In genomic region chr3:112640864-112641751, GRCh38 we compare ENCODE assay signal across 11 cellular contexts. TPM values are rescaled to one million over a fixed set of nuclear protein-coding genes. Genes with fewer than 3 reads are reported as not detected.
DNase-seq lines count a peak whose midpoint lies in the region; ATAC-seq and TF ChIP-seq lines count a peak whose summit lies in the region.
"Had no signal": no experiment of that assay in that cellular context is flagged by ENCODE, and none has a peak within 500 bp of the region (broad histone marks: within the 10 kb centered on the region; RNA-seq: fewer than 3 reads in every experiment).

CCDC80 (minus strand) TSS chr3:112641143; CDS start chr3:112639905, 1,238 bp downstream.

- peaks cover 4% of the 10 kb centered on the region for H3K27me3 Mint-ChIP-seq in endodermal cell (ENCODE audit: insufficient read depth)
- H3K27me3 Mint-ChIP-seq in naive thymus-derived CD8-positive, alpha-beta T cell: peaks cover 2 to 11% (median 5%) of the 10 kb centered on the region in 5 donors

- H3K27ac ChIP-seq in AG04450 (ENCODE audit: low read depth, low read length) (peak within 1 kb of the TSS; percentile 98), endodermal cell (ENCODE audit: low read depth, low read length) (peak within 1 kb of the TSS; percentile 96)
- H3K27ac ChIP-seq: neutrophil had no signal

- peaks cover 9% of the 10 kb centered on the region; the same call in 1 of the 2 replicates for H3K9me3 ChIP-seq in AG04450 (ENCODE audit: control insufficient read depth, insufficient read depth, low read length)
- H3K9me3 ChIP-seq in endodermal cell (ENCODE audit: control insufficient read depth, low read length): no peaks in the 10 kb centered on the region
- H3K9me3 ChIP-seq in mucosa of stomach (ENCODE audit: control insufficient read depth, low read length): no peaks in the 10 kb centered on the region
- H3K9me3 ChIP-seq: neutrophil had no signal

- no peak for ATAC-seq in naive thymus-derived CD8-positive, alpha-beta T cell

- H3K9me3 Mint-ChIP-seq in endodermal cell: no peaks in the 10 kb centered on the region
- H3K9me3 Mint-ChIP-seq in naive thymus-derived CD8-positive, alpha-beta T cell: no peaks in the 10 kb centered on the region

- POLR2A ChIA-PET in AG04450 (lab: Yijun Ruan, JAX): interaction anchor here (0.6 to 3.2 kb wide), 14 partner anchors 9 to 446 kb away, joined by 3 to 24 read pairs (median 6); partner anchors contain the start of genes ATG3, GTPBP8 and SLC35A5
- POLR2A ChIA-PET in naive thymus-derived CD8-positive, alpha-beta T cell (lab: Charles Lee): no interaction called here

- CTCF ChIA-PET in AG04450 (lab: Charles Lee): interaction anchor here (0.6 to 5.8 kb wide), 16 partner anchors 7 to 410 kb away, joined by 3 to 128 read pairs (median 5); partner anchors contain the start of gene GTPBP8

- DNase-seq in AG04450 (ENCODE audit: low read depth, low spot score) (peak; percentile 87), NCI-H460 (ENCODE audit: extremely low read depth, low read depth) (peak; percentile 87), endodermal cell (no peak), GF-D8 (lab: John Stamatoyannopoulos, UW) (no peak), NCI-H446 treated with DMSO at 0.1 percent for 48 hours (lab: John Stamatoyannopoulos, UW) (no peak), NCI-H146 treated with DMSO at 0.1 percent for 48 hours (lab: John Stamatoyannopoulos, UW; ENCODE audit: unreplicated experiment) (no peak)
- DNase-seq in naive thymus-derived CD8-positive, alpha-beta T cell: no peak
- DNase-seq: DND-41, SW 1271 had no signal

- WGBS in endodermal cell (ENCODE audit: insufficient coverage in 1 of 2, insufficient read length in 1 of 2), 2 experiments: 50 to 78% methylated on average over 4 to 5 of the region's 7 CpGs

- peaks cover 11% of the 10 kb centered on the region for H3K4me1 ChIP-seq in endodermal cell (ENCODE audit: control insufficient read depth, insufficient read depth, low read length)
- H3K4me1 ChIP-seq in mucosa of stomach (ENCODE audit: control insufficient read depth, insufficient read depth, low read length): peaks cover 7% of the 10 kb centered on the region

- no peaks in the 10 kb centered on the region for H3K27me3 ChIP-seq in AG04450 (ENCODE audit: control insufficient read depth, insufficient read depth, low read length)
- peaks cover 4% of the 10 kb centered on the region for H3K27me3 ChIP-seq in endodermal cell (ENCODE audit: control insufficient read depth, insufficient read depth, low read length, poor library complexity, severe bottlenecking)
- H3K27me3 ChIP-seq in mucosa of stomach (ENCODE audit: control insufficient read depth, insufficient read depth, low read length): peaks cover 6% of the 10 kb centered on the region

- H3K27ac Mint-ChIP-seq in endodermal cell: no peak within 1 kb of the TSS
- H3K27ac Mint-ChIP-seq in naive thymus-derived CD8-positive, alpha-beta T cell: no peak within 1 kb of the TSS

- H3K4me1 Mint-ChIP-seq in endodermal cell: peaks cover 21% of the 10 kb centered on the region
- peaks cover 4 to 15% (median 11%) of the 10 kb centered on the region in 4 donors for H3K4me1 Mint-ChIP-seq in naive thymus-derived CD8-positive, alpha-beta T cell

- TF ChIP-seq CTCF in AG04450 (IDR thresholded peaks at IDR 0.05; ENCODE audit: low read depth, low read length) (no peak), endodermal cell (conservative IDR thresholded peaks at IDR 0.05) (no peak)

- H3K36me3 ChIP-seq in endodermal cell (ENCODE audit: control insufficient read depth, insufficient read depth, low read length) (no peaks in the 10 kb centered on the region), mucosa of stomach (ENCODE audit: control insufficient read depth, insufficient read depth, low read length) (no peaks in the 10 kb centered on the region)
- H3K36me3 ChIP-seq: neutrophil had no signal

- H3K36me3 Mint-ChIP-seq in endodermal cell (ENCODE audit: low read depth): no peaks in the 10 kb centered on the region
- H3K36me3 Mint-ChIP-seq in naive thymus-derived CD8-positive, alpha-beta T cell: no peaks in the 10 kb centered on the region

- no peak within 1 kb of the TSS for H3K4me3 Mint-ChIP-seq in endodermal cell
- no peak within 1 kb of the TSS for H3K4me3 Mint-ChIP-seq in naive thymus-derived CD8-positive, alpha-beta T cell

- H3K4me3 ChIP-seq in AG04450 (ENCODE audit: low read depth, low read length): peak within 1 kb of the TSS; percentile 85
- no peak within 1 kb of the TSS for H3K4me3 ChIP-seq in endodermal cell (ENCODE audit: low read length)
- H3K4me3 ChIP-seq in mucosa of stomach (ENCODE audit: low read length): no peak within 1 kb of the TSS

- H3K9ac ChIP-seq in endodermal cell (ENCODE audit: extremely low read depth, low read length, poor library complexity, severe bottlenecking): peak within 1 kb of the TSS; percentile 1
- H3K9ac ChIP-seq in mucosa of stomach (ENCODE audit: low read length): peak within 1 kb of the TSS; percentile 41

RNA-seq across cellular contexts. Expression of gene CCDC80, which starts in this region (rescaled TPM):
- polyA plus RNA-seq in AG04450 (2011; rRNA removed): 202 and 289 TPM in 2 replicates
- polyA minus RNA-seq in AG04450 (2011; rRNA and poly(A)+ RNA removed): 122 and 160 TPM in 2 replicates
- 6.4 and 12.3 TPM in 2 replicates for total RNA-seq in NCI-H460 (2014; rRNA removed; shearing (Covaris generic))
- polyA plus RNA-seq in NCI-H460 (2014; cell fraction: nucleus; rRNA removed): 3.8 and 4.1 TPM in 2 replicates
- 10 to 100 TPM in 1 of 2 donors, 1 to 10 TPM in 1; 4.6 to 31.5 TPM for total RNA-seq in endodermal cell
- 62.4 TPM for polyA plus RNA-seq in endodermal cell (2013, experiment 1 of 2)
- polyA plus RNA-seq in endodermal cell (2013, experiment 2 of 2): 84.0 TPM
- not detected for total RNA-seq in naive thymus-derived CD8-positive, alpha-beta T cell
- under 1 TPM in 2 of 3 donors, not detected in 1; 0.04 to 0.09 TPM for polyA plus RNA-seq in naive thymus-derived CD8-positive, alpha-beta T cell

Comparison
In these comparisons a context has a peak if more than half of its experiments do, and no peak if none do; other contexts are left out.
1. RNA of gene CCDC80 (polyA plus RNA-seq): 202 to 289 TPM in AG04450; 0.04 to 0.09 TPM in naive thymus-derived CD8-positive, alpha-beta T cell; every median in the first group is over 100 times any median in the second.
2. DNase-seq: peak in AG04450 (single experiment) and NCI-H460 (single experiment); none in endodermal cell (single experiment), GF-D8 (single experiment), NCI-H446 treated with DMSO at 0.1 percent for 48 hours (single experiment), naive thymus-derived CD8-positive, alpha-beta T cell (0 of 10) and NCI-H146 treated with DMSO at 0.1 percent for 48 hours (single experiment).